8 cellular contexts compared by ENCODE assay signal in genomic region chr22:20115691-20116375, GRCh38. TPM values are rescaled to one million over a fixed set of nuclear protein-coding genes. Genes with fewer than 3 reads are reported as not detected.
DNase-seq lines count a peak whose midpoint lies in the region; ATAC-seq and TF ChIP-seq lines count a peak whose summit lies in the region.

TSS of gene RANBP1 (plus strand) at chr22:20116104. CDS start at chr22:20116185, 81 bp downstream.

- H3K27me3 ChIP-seq in DND-41 (ENCODE audit: insufficient read depth, low read length, poor library complexity) = no peaks in the 10 kb centered on the region

- no peak for DNase-seq in DND-41
- DNase-seq in SK-MEL-5 (ENCODE audit: low read depth, low spot score) = no peak
- no peak for DNase-seq in fibroblast of mammary gland (ENCODE audit: low read depth)
- no peak for DNase-seq in occipital lobe (lab: John Stamatoyannopoulos, UW)
- no peak for DNase-seq in T1000 (lab: John Stamatoyannopoulos, UW)
- no peak for DNase-seq in NCI-H510A treated with DMSO at 0.1 percent for 48 hours (lab: John Stamatoyannopoulos, UW)

- H3K36me3 ChIP-seq in DND-41 (ENCODE audit: insufficient read depth, low read length) = peaks cover 87% of the 10 kb centered on the region

- peak within 1 kb of the TSS; percentile 94 to 100 for H3K4me3 ChIP-seq in DND-41 (ENCODE audit: low read depth in 1 of 2, low read length in 2 of 2)
- H3K4me3 ChIP-seq in fibroblast of mammary gland (ENCODE audit: control insufficient read depth, low read depth, low read length) = peak within 1 kb of the TSS; percentile 88

- H3K4me1 ChIP-seq in DND-41 (ENCODE audit: insufficient read depth, low read length) = peaks cover 68% of the 10 kb centered on the region

- no peaks in the 10 kb centered on the region for H3K9me3 ChIP-seq in DND-41 (ENCODE audit: insufficient read depth, low read length, severe bottlenecking)

- peak within 1 kb of the TSS; percentile 89 for H3K4me2 ChIP-seq in DND-41 (ENCODE audit: insufficient read depth, low read length)

- no peak for ATAC-seq in DND-41 (ENCODE audit: insufficient read depth, low read depth)
- no peak for ATAC-seq in HG02885 (IDR thresholded peaks at IDR 0.05; ENCODE audit: poor library complexity, unreplicated experiment)
- no peak for ATAC-seq in GM21717 (IDR thresholded peaks at IDR 0.05; ENCODE audit: unreplicated experiment)

- H4K20me1 ChIP-seq in DND-41 (ENCODE audit: insufficient read depth, low read length) = peaks cover 77% of the 10 kb centered on the region

- peak within 1 kb of the TSS; percentile 97 for H3K9ac ChIP-seq in DND-41 (ENCODE audit: low read depth, low read length)

- peak within 1 kb of the TSS; percentile 87 for H2AFZ ChIP-seq in DND-41 (ENCODE audit: low read depth, low read length)

- no peak for TF ChIP-seq CTCF in DND-41 (IDR thresholded peaks at IDR 0.05; ENCODE audit: borderline replicate concordance, extremely low read depth, low read length, poor library complexity, severe bottlenecking)
- no peak for TF ChIP-seq CTCF in fibroblast of mammary gland (conservative IDR thresholded peaks at IDR 0.05; ENCODE audit: control insufficient read depth, insufficient read depth, low read depth, low read length)

- H3K79me2 ChIP-seq in DND-41 (ENCODE audit: insufficient read depth, low read length) = peaks cover 76% of the 10 kb centered on the region

- in situ Hi-C loops in SK-MEL-5 (cut with HindIII; ENCODE audit: low pct_unique_long_range_greater_than_20kb, low sequenced_read_pairs) = no loop called here

- H3K27ac ChIP-seq in DND-41 (ENCODE audit: low read length) = peak within 1 kb of the TSS; percentile 95

RNA-seq across cellular contexts. Expression of gene RANBP1, which starts in this region (rescaled TPM):
- total RNA-seq in SK-MEL-5 (2014; rRNA removed; shearing (Covaris generic)) = 425 and 431 TPM in 2 replicates
- 400 and 559 TPM in 2 replicates for polyA plus RNA-seq in SK-MEL-5 (2015; cell fraction: cytosol; rRNA removed)
- 251 and 323 TPM in 2 replicates for polyA plus RNA-seq in SK-MEL-5 (2015; cell fraction: nucleus; rRNA removed)
- total RNA-seq in occipital lobe = 90.6 TPM
